Comparison of ENCODE assay signal across 14 cellular contexts in the genomic region with DNA sequence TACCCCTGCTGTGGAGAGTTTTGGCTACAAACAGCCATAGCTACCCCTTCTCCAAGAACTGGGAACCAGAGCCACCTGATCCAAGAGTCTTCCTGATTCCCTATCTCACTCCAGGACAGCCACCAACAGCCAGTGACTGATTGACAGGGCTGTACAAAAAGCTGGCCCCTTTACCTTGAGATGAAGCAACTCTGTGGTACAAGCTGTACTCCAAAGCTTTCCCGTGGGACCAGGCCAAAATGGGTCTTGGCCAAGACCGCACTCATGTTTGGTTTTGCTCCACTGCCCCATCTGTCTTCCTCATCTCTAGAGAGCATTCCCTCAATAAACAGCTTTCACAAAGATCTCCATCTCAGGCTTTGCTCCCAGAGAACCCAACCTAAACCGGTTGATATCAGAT. TPM values are rescaled to one million over a fixed set of nuclear protein-coding genes. Genes with fewer than 3 reads are reported as not detected.
DNase-seq lines count a peak whose midpoint lies in the region; TF ChIP-seq lines count a peak whose summit lies in the region.
"Had no signal": no experiment of that assay in that cellular context is flagged by ENCODE, and none has a peak within 500 bp of the region (broad histone marks: within the 10 kb centered on the region; RNA-seq: fewer than 3 reads in every experiment).

No MANE protein-coding gene starts in this region.

- H3K27me3 Mint-ChIP-seq in progenitor cell of endocrine pancreas = no peaks in the 10 kb centered on the region

- no peaks in the 10 kb centered on the region for H3K9me3 ChIP-seq in KOPT-K1 (ENCODE audit: insufficient read depth, low read length, poor library complexity, severe bottlenecking)
- H3K9me3 ChIP-seq: pancreas, thoracic aorta had no signal

- TF ChIP-seq CTCF in AG09319 (IDR thresholded peaks at IDR 0.05; ENCODE audit: low read depth, low read length) (no peak), fibroblast of mammary gland (conservative IDR thresholded peaks at IDR 0.05; ENCODE audit: control insufficient read depth, insufficient read depth, low read depth, low read length) (no peak), progenitor cell of endocrine pancreas (IDR thresholded peaks at IDR 0.05; ENCODE audit: unreplicated experiment) (no peak)

- H3K27ac Mint-ChIP-seq in progenitor cell of endocrine pancreas = peak overlapping the region; percentile 4

- H3K9me3 Mint-ChIP-seq in progenitor cell of endocrine pancreas (ENCODE audit: low read depth) = no peaks in the 10 kb centered on the region

- no peaks in the 10 kb centered on the region for H3K36me3 ChIP-seq in KOPT-K1 (ENCODE audit: insufficient read depth, low read length)
- H3K36me3 ChIP-seq: pancreas, thoracic aorta had no signal

- no peak overlapping the region for H3K4me3 Mint-ChIP-seq in progenitor cell of endocrine pancreas (ENCODE audit: low read depth)

- no peak overlapping the region for H3K4me3 ChIP-seq in fibroblast of mammary gland (ENCODE audit: control insufficient read depth, low read depth, low read length)
- H3K4me3 ChIP-seq: pancreas, SK-N-MC, thoracic aorta had no signal

- H3K36me3 Mint-ChIP-seq in progenitor cell of endocrine pancreas (ENCODE audit: insufficient read depth) = peaks cover 5% of the 10 kb centered on the region

- DNase-seq in AG09319 (ENCODE audit: extremely low read depth, low read depth) (peak; percentile 14), fibroblast of mammary gland (ENCODE audit: low read depth) (peak; percentile 85), progenitor cell of endocrine pancreas (ENCODE audit: low spot score, unreplicated experiment) (no peak), ecto neural progenitor cell (ENCODE audit: low spot score) (no peak), DMS53 treated with DMSO at 0.1 percent for 48 hours (lab: John Stamatoyannopoulos, UW; ENCODE audit: unreplicated experiment) (no peak), NCI-H226 (no peak), NCI-H2107 treated with DMSO at 0.1 percent for 48 hours (lab: John Stamatoyannopoulos, UW; ENCODE audit: unreplicated experiment) (no peak)
- DNase-seq: activated CD4-positive, CD25-positive, alpha-beta regulatory T cell treated with anti-CD3 and anti-CD28 coated beads, Interleukin-2, amount 50 U/mL, for 72 hours; foreskin melanocyte; NCI-H1092 had no signal

- peaks cover 16% of the 10 kb centered on the region for H3K4me1 Mint-ChIP-seq in progenitor cell of endocrine pancreas (ENCODE audit: low read depth)

- H3K27ac ChIP-seq in KOPT-K1 (ENCODE audit: low read depth, low read length, poor library complexity, severe bottlenecking) = peak overlapping the region; percentile 17
- H3K27ac ChIP-seq: pancreas, SK-N-MC, thoracic aorta had no signal

RNA-seq across cellular contexts. Expression of gene RNF157, which starts 43.6 kb away (rescaled TPM):
- total RNA-seq in progenitor cell of endocrine pancreas = 43.5 and 45.9 TPM in 2 replicates

RNA-seq across cellular contexts. Expression of gene FOXJ1, which starts 55.6 kb away (rescaled TPM):
- 18.6 and 19.0 TPM in 2 replicates for total RNA-seq in progenitor cell of endocrine pancreas
- total RNA-seq: thoracic aorta had no signal

Comparison
In these comparisons a context has a peak if more than half of its experiments do, and no peak if none do; other contexts are left out.
1. DNase-seq: peak in AG09319 (single experiment) and fibroblast of mammary gland (single experiment); none in progenitor cell of endocrine pancreas (single experiment), ecto neural progenitor cell (single experiment), DMS53 treated with DMSO at 0.1 percent for 48 hours (single experiment), NCI-H226 (single experiment) and NCI-H2107 treated with DMSO at 0.1 percent for 48 hours (single experiment).